ENCODE assay signal across 8 cellular contexts in genomic region chr10:7260412-7260900, GRCh38.
DNase-seq lines count a peak whose midpoint lies in the region; ATAC-seq and TF ChIP-seq lines count a peak whose summit lies in the region.

No MANE protein-coding gene starts in this region.

- peaks cover 17% of the 10 kb centered on the region for H3K36me3 Mint-ChIP-seq in T-helper 1 cell treated with Interleukin-12 subunit alpha and Interleukin-12 subunit beta and Interleukin-4 antibody, amounts not matched to agents 30 μg/mL and 1 μg/mL, for 36 hours (ENCODE audit: low read depth)
- peaks cover 5% of the 10 kb centered on the region for H3K36me3 Mint-ChIP-seq in nephron (ENCODE audit: low read depth)

- peak; percentile 76 for ATAC-seq in GM19395 (IDR thresholded peaks at IDR 0.05; ENCODE audit: unreplicated experiment)
- ATAC-seq in HG03565 (IDR thresholded peaks at IDR 0.05; ENCODE audit: unreplicated experiment): peak; percentile 70

- peak overlapping the region; percentile 29 for H3K4me3 Mint-ChIP-seq in T-helper 1 cell treated with Interleukin-12 subunit alpha and Interleukin-12 subunit beta and Interleukin-4 antibody, amounts not matched to agents 30 μg/mL and 1 μg/mL, for 36 hours
- H3K4me3 Mint-ChIP-seq in nephron: no peak overlapping the region

- H3K9me3 Mint-ChIP-seq in T-helper 1 cell treated with Interleukin-12 subunit alpha and Interleukin-12 subunit beta and Interleukin-4 antibody, amounts not matched to agents 30 μg/mL and 1 μg/mL, for 36 hours: no peaks in the 10 kb centered on the region
- no peaks in the 10 kb centered on the region for H3K9me3 Mint-ChIP-seq in nephron

- TF ChIP-seq CTCF in nephron (IDR thresholded peaks at IDR 0.05; ENCODE audit: unreplicated experiment in 3 of 3): peak; percentile 58 to 66 (median 62)

- H3K27ac Mint-ChIP-seq in T-helper 1 cell treated with Interleukin-12 subunit alpha and Interleukin-12 subunit beta and Interleukin-4 antibody, amounts not matched to agents 30 μg/mL and 1 μg/mL, for 36 hours: peak overlapping the region; percentile 29
- H3K27ac Mint-ChIP-seq in nephron: peak overlapping the region in 1 of 3 experiments; percentile 22

- H3K4me1 Mint-ChIP-seq in T-helper 1 cell treated with Interleukin-12 subunit alpha and Interleukin-12 subunit beta and Interleukin-4 antibody, amounts not matched to agents 30 μg/mL and 1 μg/mL, for 36 hours (ENCODE audit: low read depth): peaks cover 56% of the 10 kb centered on the region
- H3K4me1 Mint-ChIP-seq in nephron: peaks cover 21% of the 10 kb centered on the region

- DNase-seq in DMS114 treated with DMSO at 0.1 percent for 48 hours (lab: John Stamatoyannopoulos, UW; ENCODE audit: unreplicated experiment): peak; percentile 71
- peak; percentile 74 for DNase-seq in fibroblast of gingiva (ENCODE audit: low read depth)
- DNase-seq in activated effector memory CD4-positive, alpha-beta T cell treated with Interleukin-2 at 50 U/mL for 16 hours: no peak
- no peak for DNase-seq in activated effector memory CD4-positive, alpha-beta T cell treated with anti-CD3 and anti-CD28 coated beads, Interleukin-2, amount 50 U/mL, for 16 hours

- H3K27me3 Mint-ChIP-seq in T-helper 1 cell treated with Interleukin-12 subunit alpha and Interleukin-12 subunit beta and Interleukin-4 antibody, amounts not matched to agents 30 μg/mL and 1 μg/mL, for 36 hours (ENCODE audit: low read depth): no peaks in the 10 kb centered on the region
- H3K27me3 Mint-ChIP-seq in nephron (ENCODE audit: low read depth): peaks cover 10% of the 10 kb centered on the region

Comparison
In these comparisons a context has a peak if more than half of its experiments do, and no peak if none do; other contexts are left out.
1. DNase-seq: peak in DMS114 treated with DMSO at 0.1 percent for 48 hours (single experiment) and fibroblast of gingiva (single experiment); none in activated effector memory CD4-positive, alpha-beta T cell treated with Interleukin-2 at 50 U/mL for 16 hours (single experiment) and activated effector memory CD4-positive, alpha-beta T cell treated with anti-CD3 and anti-CD28 coated beads, Interleukin-2, amount 50 U/mL, for 16 hours (single experiment).